ENCODE assay signal across 1 cellular context in genomic region chr11:3047637-3048036, GRCh38.
TF ChIP-seq lines count a peak whose summit lies in the region.

No MANE protein-coding gene starts in this region.

TF ChIP-seq in H1, 55 proteins besides CTCF, POLR2A, EP300 and RAD21:
- no peak for TF ChIP-seq SUZ12 (IDR thresholded peaks at IDR 0.05; ENCODE audit: low read length)
- TF ChIP-seq CTBP2 (IDR thresholded peaks at IDR 0.05; ENCODE audit: borderline replicate concordance, insufficient read depth, insufficient read length, low read length) = no peak
- no peak for TF ChIP-seq SP1 (IDR thresholded peaks at IDR 0.05; ENCODE audit: low read depth, low read length)
- no peak for TF ChIP-seq ATF3 (IDR thresholded peaks at IDR 0.05; ENCODE audit: insufficient read depth, low read depth, low read length)
- TF ChIP-seq TAF7 (optimal IDR thresholded peaks at IDR 0.05; ENCODE audit: borderline replicate concordance, low read depth, low read length) = no peak
- TF ChIP-seq GTF2F1 (IDR thresholded peaks at IDR 0.05; ENCODE audit: borderline replicate concordance, low read depth, low read length) = no peak
- no peak for TF ChIP-seq RFX5 (IDR thresholded peaks at IDR 0.05; ENCODE audit: borderline replicate concordance, low read depth, low read length)
- TF ChIP-seq TBP (IDR thresholded peaks at IDR 0.05; ENCODE audit: low read depth, low read length) = no peak
